2 cellular contexts compared by ENCODE assay signal in the genomic region with DNA sequence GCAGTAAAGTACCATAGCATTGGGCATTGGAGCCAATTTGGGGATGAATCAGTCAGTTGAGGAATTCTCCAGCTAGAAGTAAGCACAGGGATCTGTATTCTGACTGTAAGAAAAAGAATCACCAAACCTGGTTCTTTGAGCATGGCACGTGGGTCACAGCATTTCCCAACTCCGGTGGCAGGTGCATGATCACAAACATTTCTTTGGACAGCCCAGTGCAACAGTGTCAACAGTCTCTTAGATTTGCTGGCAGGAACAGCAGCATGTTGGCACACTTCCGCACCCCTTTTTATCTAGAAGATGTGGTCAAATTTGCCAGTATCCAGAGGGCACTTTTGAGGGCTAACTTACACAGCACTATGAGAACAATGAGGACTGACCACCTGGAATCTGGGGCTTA.
TF ChIP-seq lines count a peak whose summit lies in the region.

No MANE protein-coding gene starts in this region.

TF ChIP-seq in liver, 16 proteins besides CTCF, POLR2A, EP300 and RAD21 (continued from another document):
- TF ChIP-seq, protein P1, sequence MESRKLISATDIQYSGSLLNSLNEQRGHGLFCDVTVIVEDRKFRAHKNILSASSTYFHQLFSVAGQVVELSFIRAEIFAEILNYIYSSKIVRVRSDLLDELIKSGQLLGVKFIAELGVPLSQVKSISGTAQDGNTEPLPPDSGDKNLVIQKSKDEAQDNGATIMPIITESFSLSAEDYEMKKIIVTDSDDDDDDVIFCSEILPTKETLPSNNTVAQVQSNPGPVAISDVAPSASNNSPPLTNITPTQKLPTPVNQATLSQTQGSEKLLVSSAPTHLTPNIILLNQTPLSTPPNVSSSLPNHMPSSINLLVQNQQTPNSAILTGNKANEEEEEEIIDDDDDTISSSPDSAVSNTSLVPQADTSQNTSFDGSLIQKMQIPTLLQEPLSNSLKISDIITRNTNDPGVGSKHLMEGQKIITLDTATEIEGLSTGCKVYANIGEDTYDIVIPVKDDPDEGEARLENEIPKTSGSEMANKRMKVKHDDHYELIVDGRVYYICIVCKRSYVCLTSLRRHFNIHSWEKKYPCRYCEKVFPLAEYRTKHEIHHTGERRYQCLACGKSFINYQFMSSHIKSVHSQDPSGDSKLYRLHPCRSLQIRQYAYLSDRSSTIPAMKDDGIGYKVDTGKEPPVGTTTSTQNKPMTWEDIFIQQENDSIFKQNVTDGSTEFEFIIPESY (IDR thresholded peaks at IDR 0.05): peak; percentile 36

TF ChIP-seq in HepG2, 621 proteins besides CTCF, POLR2A, EP300 and RAD21 (continued from another document):
- TF ChIP-seq, protein P2, sequence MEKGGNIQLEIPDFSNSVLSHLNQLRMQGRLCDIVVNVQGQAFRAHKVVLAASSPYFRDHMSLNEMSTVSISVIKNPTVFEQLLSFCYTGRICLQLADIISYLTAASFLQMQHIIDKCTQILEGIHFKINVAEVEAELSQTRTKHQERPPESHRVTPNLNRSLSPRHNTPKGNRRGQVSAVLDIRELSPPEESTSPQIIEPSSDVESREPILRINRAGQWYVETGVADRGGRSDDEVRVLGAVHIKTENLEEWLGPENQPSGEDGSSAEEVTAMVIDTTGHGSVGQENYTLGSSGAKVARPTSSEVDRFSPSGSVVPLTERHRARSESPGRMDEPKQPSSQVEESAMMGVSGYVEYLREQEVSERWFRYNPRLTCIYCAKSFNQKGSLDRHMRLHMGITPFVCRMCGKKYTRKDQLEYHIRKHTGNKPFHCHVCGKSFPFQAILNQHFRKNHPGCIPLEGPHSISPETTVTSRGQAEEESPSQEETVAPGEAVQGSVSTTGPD (CRISPR knock-in tag; IDR thresholded peaks at IDR 0.05): no peak
- TF ChIP-seq, protein P3, sequence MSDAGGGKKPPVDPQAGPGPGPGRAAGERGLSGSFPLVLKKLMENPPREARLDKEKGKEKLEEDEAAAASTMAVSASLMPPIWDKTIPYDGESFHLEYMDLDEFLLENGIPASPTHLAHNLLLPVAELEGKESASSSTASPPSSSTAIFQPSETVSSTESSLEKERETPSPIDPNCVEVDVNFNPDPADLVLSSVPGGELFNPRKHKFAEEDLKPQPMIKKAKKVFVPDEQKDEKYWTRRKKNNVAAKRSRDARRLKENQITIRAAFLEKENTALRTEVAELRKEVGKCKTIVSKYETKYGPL (CRISPR knock-in tag; IDR thresholded peaks at IDR 0.05): no peak
- TF ChIP-seq ZNF749 (CRISPR knock-in tag; IDR thresholded peaks at IDR 0.05; ENCODE audit: borderline replicate concordance): no peak
- TF ChIP-seq ELF4 (CRISPR knock-in tag; IDR thresholded peaks at IDR 0.05; ENCODE audit: borderline replicate concordance): no peak
- no peak for TF ChIP-seq ASH2L (IDR thresholded peaks at IDR 0.05; ENCODE audit: insufficient read length, low read depth, low read length)
- TF ChIP-seq, protein P4, sequence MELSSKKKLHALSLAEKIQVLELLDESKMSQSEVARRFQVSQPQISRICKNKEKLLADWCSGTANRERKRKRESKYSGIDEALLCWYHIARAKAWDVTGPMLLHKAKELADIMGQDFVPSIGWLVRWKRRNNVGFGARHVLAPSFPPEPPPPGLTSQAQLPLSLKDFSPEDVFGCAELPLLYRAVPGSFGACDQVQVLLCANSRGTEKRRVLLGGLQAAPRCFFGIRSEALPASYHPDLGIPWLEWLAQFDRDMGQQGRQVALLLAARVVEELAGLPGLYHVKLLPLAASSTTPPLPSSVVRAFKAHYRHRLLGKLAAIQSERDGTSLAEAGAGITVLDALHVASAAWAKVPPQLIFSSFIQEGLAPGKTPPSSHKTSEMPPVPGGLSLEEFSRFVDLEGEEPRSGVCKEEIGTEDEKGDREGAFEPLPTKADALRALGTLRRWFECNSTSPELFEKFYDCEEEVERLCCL (CRISPR knock-in tag; IDR thresholded peaks at IDR 0.05; ENCODE audit: borderline replicate concordance): no peak
- TF ChIP-seq ZNF781 (CRISPR knock-in tag; IDR thresholded peaks at IDR 0.05; ENCODE audit: borderline replicate concordance, not compliant biosample characterization): no peak
- TF ChIP-seq, protein P5, sequence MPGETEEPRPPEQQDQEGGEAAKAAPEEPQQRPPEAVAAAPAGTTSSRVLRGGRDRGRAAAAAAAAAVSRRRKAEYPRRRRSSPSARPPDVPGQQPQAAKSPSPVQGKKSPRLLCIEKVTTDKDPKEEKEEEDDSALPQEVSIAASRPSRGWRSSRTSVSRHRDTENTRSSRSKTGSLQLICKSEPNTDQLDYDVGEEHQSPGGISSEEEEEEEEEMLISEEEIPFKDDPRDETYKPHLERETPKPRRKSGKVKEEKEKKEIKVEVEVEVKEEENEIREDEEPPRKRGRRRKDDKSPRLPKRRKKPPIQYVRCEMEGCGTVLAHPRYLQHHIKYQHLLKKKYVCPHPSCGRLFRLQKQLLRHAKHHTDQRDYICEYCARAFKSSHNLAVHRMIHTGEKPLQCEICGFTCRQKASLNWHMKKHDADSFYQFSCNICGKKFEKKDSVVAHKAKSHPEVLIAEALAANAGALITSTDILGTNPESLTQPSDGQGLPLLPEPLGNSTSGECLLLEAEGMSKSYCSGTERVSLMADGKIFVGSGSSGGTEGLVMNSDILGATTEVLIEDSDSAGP (CRISPR knock-in tag; IDR thresholded peaks at IDR 0.05; ENCODE audit: borderline replicate concordance): no peak
- no peak for TF ChIP-seq ZNF75D (CRISPR knock-in tag; IDR thresholded peaks at IDR 0.05; ENCODE audit: borderline replicate concordance)
- no peak for TF ChIP-seq ARNT2 (CRISPR knock-in tag; IDR thresholded peaks at IDR 0.05; ENCODE audit: low read depth)
- TF ChIP-seq SRY (CRISPR knock-in tag; IDR thresholded peaks at IDR 0.05): no peak
- TF ChIP-seq, protein P6, sequence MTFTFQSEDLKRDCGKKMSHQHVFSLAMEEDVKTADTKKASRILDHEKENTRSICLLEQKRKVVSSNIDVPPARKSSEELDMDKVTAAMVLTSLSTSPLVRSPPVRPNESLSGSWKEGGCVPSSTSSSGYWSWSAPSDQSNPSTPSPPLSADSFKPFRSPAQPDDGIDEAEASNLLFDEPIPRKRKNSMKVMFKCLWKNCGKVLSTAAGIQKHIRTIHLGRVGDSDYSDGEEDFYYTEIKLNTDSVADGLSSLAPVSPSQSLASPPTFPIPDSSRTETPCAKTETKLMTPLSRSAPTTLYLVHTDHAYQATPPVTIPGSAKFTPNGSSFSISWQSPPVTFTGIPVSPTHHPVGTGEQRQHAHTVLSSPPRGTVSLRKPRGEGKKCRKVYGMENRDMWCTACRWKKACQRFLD (CRISPR knock-in tag; IDR thresholded peaks at IDR 0.05; ENCODE audit: borderline replicate concordance): no peak
- TF ChIP-seq, protein P7, sequence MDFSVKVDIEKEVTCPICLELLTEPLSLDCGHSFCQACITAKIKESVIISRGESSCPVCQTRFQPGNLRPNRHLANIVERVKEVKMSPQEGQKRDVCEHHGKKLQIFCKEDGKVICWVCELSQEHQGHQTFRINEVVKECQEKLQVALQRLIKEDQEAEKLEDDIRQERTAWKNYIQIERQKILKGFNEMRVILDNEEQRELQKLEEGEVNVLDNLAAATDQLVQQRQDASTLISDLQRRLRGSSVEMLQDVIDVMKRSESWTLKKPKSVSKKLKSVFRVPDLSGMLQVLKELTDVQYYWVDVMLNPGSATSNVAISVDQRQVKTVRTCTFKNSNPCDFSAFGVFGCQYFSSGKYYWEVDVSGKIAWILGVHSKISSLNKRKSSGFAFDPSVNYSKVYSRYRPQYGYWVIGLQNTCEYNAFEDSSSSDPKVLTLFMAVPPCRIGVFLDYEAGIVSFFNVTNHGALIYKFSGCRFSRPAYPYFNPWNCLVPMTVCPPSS (IDR thresholded peaks at IDR 0.05): no peak
- TF ChIP-seq, protein P8, sequence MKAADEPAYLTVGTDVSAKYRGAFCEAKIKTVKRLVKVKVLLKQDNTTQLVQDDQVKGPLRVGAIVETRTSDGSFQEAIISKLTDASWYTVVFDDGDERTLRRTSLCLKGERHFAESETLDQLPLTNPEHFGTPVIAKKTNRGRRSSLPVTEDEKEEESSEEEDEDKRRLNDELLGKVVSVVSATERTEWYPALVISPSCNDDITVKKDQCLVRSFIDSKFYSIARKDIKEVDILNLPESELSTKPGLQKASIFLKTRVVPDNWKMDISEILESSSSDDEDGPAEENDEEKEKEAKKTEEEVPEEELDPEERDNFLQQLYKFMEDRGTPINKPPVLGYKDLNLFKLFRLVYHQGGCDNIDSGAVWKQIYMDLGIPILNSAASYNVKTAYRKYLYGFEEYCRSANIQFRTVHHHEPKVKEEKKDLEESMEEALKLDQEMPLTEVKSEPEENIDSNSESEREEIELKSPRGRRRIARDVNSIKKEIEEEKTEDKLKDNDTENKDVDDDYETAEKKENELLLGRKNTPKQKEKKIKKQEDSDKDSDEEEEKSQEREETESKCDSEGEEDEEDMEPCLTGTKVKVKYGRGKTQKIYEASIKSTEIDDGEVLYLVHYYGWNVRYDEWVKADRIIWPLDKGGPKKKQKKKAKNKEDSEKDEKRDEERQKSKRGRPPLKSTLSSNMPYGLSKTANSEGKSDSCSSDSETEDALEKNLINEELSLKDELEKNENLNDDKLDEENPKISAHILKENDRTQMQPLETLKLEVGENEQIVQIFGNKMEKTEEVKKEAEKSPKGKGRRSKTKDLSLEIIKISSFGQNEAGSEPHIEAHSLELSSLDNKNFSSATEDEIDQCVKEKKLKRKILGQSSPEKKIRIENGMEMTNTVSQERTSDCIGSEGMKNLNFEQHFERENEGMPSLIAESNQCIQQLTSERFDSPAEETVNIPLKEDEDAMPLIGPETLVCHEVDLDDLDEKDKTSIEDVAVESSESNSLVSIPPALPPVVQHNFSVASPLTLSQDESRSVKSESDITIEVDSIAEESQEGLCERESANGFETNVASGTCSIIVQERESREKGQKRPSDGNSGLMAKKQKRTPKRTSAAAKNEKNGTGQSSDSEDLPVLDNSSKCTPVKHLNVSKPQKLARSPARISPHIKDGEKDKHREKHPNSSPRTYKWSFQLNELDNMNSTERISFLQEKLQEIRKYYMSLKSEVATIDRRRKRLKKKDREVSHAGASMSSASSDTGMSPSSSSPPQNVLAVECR (CRISPR knock-in tag; IDR thresholded peaks at IDR 0.05; ENCODE audit: borderline replicate concordance): no peak
- TF ChIP-seq DNMT3B (CRISPR knock-in tag; conservative IDR thresholded peaks at IDR 0.05): no peak
- no peak for TF ChIP-seq GLI4 (CRISPR knock-in tag; IDR thresholded peaks at IDR 0.05; ENCODE audit: borderline replicate concordance)
